ENCODE assay signal across 25 cellular contexts in genomic region chr7:142176901-142177300, GRCh38.
"Had no signal": no experiment of that assay in that cellular context is flagged by ENCODE, and none has a peak within 500 bp of the region (broad histone marks: within the 10 kb centered on the region; RNA-seq: fewer than 3 reads in every experiment).

No MANE protein-coding gene starts in this region.

- H3K4me3 Mint-ChIP-seq: activated B cell treated with CpG ODN at 0.5 μM for 24 hours; activated CD4-positive, alpha-beta memory T cell treated with anti-CD3 and anti-CD28 coated beads, Interleukin-2, amount 10 ng/mL, durations not matched to agents 7 days and 5 days; activated naive CD8-positive, alpha-beta T cell treated with anti-CD3 and anti-CD28 coated beads, Interleukin-2, amount 10 ng/mL, durations not matched to agents 7 days and 5 days; activated T-helper 17 cell treated with anti-CD3 and anti-CD28 coated beads, Interleukin-2, amount 50 U/mL, for 72 hours; naive B cell; neural crest cell; stimulated activated naive CD8-positive, alpha-beta T cell treated with anti-CD3 and anti-CD28 coated beads, Interleukin-15, Interleukin-2, amounts not matched to agents 100 ng/mL and 50 ng/mL, for 24 hours had no signal

- ATAC-seq: activated T-helper 17 cell treated with anti-CD3 and anti-CD28 coated beads, Interleukin-2, amount 50 U/mL, for 72 hours; body of pancreas; gastrocnemius medialis; heart left ventricle; left ventricle myocardium superior; mucosa of descending colon had no signal

- H3K4me3 ChIP-seq: body of pancreas, colonic mucosa, gastrocnemius medialis, heart left ventricle, mucosa of descending colon, prostate gland, right atrium auricular region, skin epidermis, suprapubic skin, transverse colon, vagina had no signal

- H3K4me1 Mint-ChIP-seq: activated B cell treated with CpG ODN at 0.5 μM for 24 hours; activated T-helper 17 cell treated with anti-CD3 and anti-CD28 coated beads, Interleukin-2, amount 50 U/mL, for 72 hours; naive B cell; neural crest cell had no signal

- H3K27ac Mint-ChIP-seq: activated B cell treated with CpG ODN at 0.5 μM for 24 hours; activated CD4-positive, alpha-beta memory T cell treated with anti-CD3 and anti-CD28 coated beads, Interleukin-2, amount 10 ng/mL, durations not matched to agents 7 days and 5 days; activated naive CD8-positive, alpha-beta T cell treated with anti-CD3 and anti-CD28 coated beads, Interleukin-2, amount 10 ng/mL, durations not matched to agents 7 days and 5 days; activated T-helper 17 cell treated with anti-CD3 and anti-CD28 coated beads, Interleukin-2, amount 50 U/mL, for 72 hours; naive B cell; stimulated activated naive CD8-positive, alpha-beta T cell treated with anti-CD3 and anti-CD28 coated beads, Interleukin-15, Interleukin-2, amounts not matched to agents 100 ng/mL and 50 ng/mL, for 24 hours had no signal

- DNase-seq: activated B cell treated with CpG ODN at 0.5 μM for 24 hours; activated CD4-positive, alpha-beta memory T cell treated with anti-CD3 and anti-CD28 coated beads, Interleukin-2, amount 10 ng/mL, durations not matched to agents 7 days and 5 days; activated CD4-positive, alpha-beta T cell treated with anti-CD3 and anti-CD28 coated beads for 4 hours; activated naive CD4-positive, alpha-beta T cell treated with Interleukin-2 at 50 U/mL for 16 hours; activated naive CD8-positive, alpha-beta T cell treated with anti-CD3 and anti-CD28 coated beads, Interleukin-2, amount 10 ng/mL, durations not matched to agents 7 days and 5 days; activated T-cell treated with anti-CD3 and anti-CD28 coated beads, Interleukin-2, amount 50 U/mL, for 1 hour; body of pancreas; central memory CD4-positive, alpha-beta T cell; colonic mucosa; erythroblast; gastrocnemius medialis; heart left ventricle; left ventricle myocardium superior; mesenchymal stem cell; mucosa of descending colon; naive B cell; transverse colon had no signal

- H3K27ac ChIP-seq: body of pancreas, colonic mucosa, gastrocnemius medialis, heart left ventricle, prostate gland, right atrium auricular region, skin epidermis, suprapubic skin, transverse colon, vagina had no signal

- H3K9me3 Mint-ChIP-seq: activated CD4-positive, alpha-beta memory T cell treated with anti-CD3 and anti-CD28 coated beads, Interleukin-2, amount 10 ng/mL, durations not matched to agents 7 days and 5 days; activated naive CD8-positive, alpha-beta T cell treated with anti-CD3 and anti-CD28 coated beads, Interleukin-2, amount 10 ng/mL, durations not matched to agents 7 days and 5 days; stimulated activated naive CD8-positive, alpha-beta T cell treated with anti-CD3 and anti-CD28 coated beads, Interleukin-15, Interleukin-2, amounts not matched to agents 100 ng/mL and 50 ng/mL, for 24 hours had no signal

- H3K36me3 Mint-ChIP-seq: activated naive CD8-positive, alpha-beta T cell treated with anti-CD3 and anti-CD28 coated beads, Interleukin-2, amount 10 ng/mL, durations not matched to agents 7 days and 5 days; naive B cell had no signal
